Comparison of ENCODE assay signal across 9 cellular contexts in the genomic region with DNA sequence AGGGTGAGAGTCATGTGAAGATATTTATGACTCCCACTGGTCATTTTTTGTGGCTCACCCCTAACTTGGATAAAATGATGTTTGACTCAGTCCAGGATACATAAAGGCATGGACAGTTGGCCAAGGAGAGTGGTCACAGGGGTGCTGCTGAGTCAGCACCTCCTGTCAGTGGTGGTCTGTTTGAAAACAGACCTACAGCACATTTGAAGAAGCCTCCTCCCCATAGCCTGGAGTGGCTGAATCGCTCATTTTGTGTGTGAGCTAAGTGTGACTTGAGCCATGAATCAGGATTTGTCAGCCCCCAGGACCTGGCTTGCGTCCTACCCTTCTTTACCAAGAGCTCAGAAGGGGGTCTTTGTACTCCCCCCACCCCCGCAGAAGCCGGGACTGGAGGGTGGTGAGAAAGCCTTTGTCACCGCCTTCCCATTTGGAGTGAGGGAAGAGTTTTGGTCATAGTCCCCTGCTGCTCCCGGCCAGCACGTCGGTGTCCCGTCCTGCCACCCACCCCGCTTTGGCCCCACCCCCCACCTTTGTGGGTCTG. TPM values are rescaled to one million over a fixed set of nuclear protein-coding genes. Genes with fewer than 3 reads are reported as not detected.
A peak's percentile ranks its signal among the peaks of the same experiment; 100 is the strongest.
DNase-seq lines count a peak whose midpoint lies in the region; ATAC-seq and TF ChIP-seq lines count a peak whose summit lies in the region.
"Had no signal": no experiment of that assay in that cellular context is flagged by ENCODE, and none has a peak within 500 bp of the region (broad histone marks: within the 10 kb centered on the region; RNA-seq: fewer than 3 reads in every experiment).

No MANE protein-coding gene starts in this region.

- no peak for TF ChIP-seq CTCF in astrocyte of the spinal cord (IDR thresholded peaks at IDR 0.05; ENCODE audit: low read depth, low read length)

- DNase-seq in A172 (ENCODE audit: low spot score) = peak; percentile 92
- DNase-seq in HS-5 (ENCODE audit: low read depth) = peak; percentile 95
- DNase-seq in astrocyte of the spinal cord (ENCODE audit: low read depth, low spot score) = peak; percentile 97
- DNase-seq in islet precursor cell = peak; percentile 96
- DNase-seq in NCI-H146 treated with DMSO at 0.1 percent for 48 hours (lab: John Stamatoyannopoulos, UW; ENCODE audit: unreplicated experiment) = no peak
- DNase-seq in NOMO-1 treated with dmso at 0.1 percent for 144 hours (lab: John Stamatoyannopoulos, UW; ENCODE audit: unreplicated experiment) = no peak
- DNase-seq in NCI-H1105 treated with DMSO at 0.1 percent for 48 hours (lab: John Stamatoyannopoulos, UW) = no peak

- no peak for ATAC-seq in HG03457 (IDR thresholded peaks at IDR 0.05; ENCODE audit: unreplicated experiment)

- in situ Hi-C loops in astrocyte of the spinal cord (cut with HindIII; ENCODE audit: low sequenced_read_pairs) = no loop called here

- H3K4me3 ChIP-seq in astrocyte of the spinal cord (ENCODE audit: low read depth, low read length) = no peak overlapping the region
- H3K4me3 ChIP-seq: thyroid gland had no signal

RNA-seq across cellular contexts. Expression of a gene that starts 35.6 kb away (rescaled TPM):
- 120 and 180 TPM in 2 replicates for total RNA-seq in A172 (2014; rRNA removed; shearing (Covaris generic))

Comparison
In these comparisons a context has a peak if more than half of its experiments do, and no peak if none do; other contexts are left out.
1. DNase-seq: peak in A172 (single experiment), HS-5 (single experiment), astrocyte of the spinal cord (single experiment) and islet precursor cell (single experiment); none in NCI-H146 treated with DMSO at 0.1 percent for 48 hours (single experiment), NOMO-1 treated with dmso at 0.1 percent for 144 hours (single experiment) and NCI-H1105 treated with DMSO at 0.1 percent for 48 hours (single experiment).